In the genomic region with DNA sequence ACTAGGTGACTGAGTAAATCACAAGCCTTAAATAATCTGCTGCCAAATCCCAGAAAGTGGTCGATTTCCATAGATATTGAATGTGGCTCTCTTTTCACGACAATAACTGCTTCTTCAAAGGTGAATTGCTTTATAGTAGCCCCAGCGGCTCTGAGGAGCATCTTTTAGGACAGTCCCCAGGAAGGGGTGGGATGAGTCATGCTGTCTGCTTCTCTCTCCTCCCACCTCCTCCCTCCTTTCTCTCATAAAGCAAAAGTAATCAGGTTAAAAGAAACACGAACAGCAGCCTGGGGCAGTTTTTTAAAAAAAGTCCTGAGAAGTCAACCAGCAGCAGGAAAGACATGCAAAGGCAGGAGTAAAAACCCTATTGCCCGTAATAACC, we compare ENCODE assay signal across 7 cellular contexts. TPM values are rescaled to one million over a fixed set of nuclear protein-coding genes. Genes with fewer than 3 reads are reported as not detected.
DNase-seq lines count a peak whose midpoint lies in the region; ATAC-seq and FAIRE-seq lines count a peak whose summit lies in the region.

No MANE protein-coding gene starts in this region.

- H3K4me1 ChIP-seq in small intestine (ENCODE audit: control insufficient read depth in 2 of 2, insufficient read depth in 1 of 2, low read depth in 1 of 2, low read length in 1 of 2) = peaks cover 0 to 5% of the 10 kb centered on the region in 2 donors

- no peaks in the 10 kb centered on the region for H3K27me3 Mint-ChIP-seq in activated naive CD8-positive, alpha-beta T cell treated with anti-CD3 and anti-CD28 coated beads for 36 hours
- H3K27me3 Mint-ChIP-seq in stimulated activated memory B cell treated with anti-CD40 and anti-IgM and Interleukin-4, amounts not matched to agents 10 μg/mL and 1 μg/mL and 100 μg/mL, for 72 hours = peaks cover 9% of the 10 kb centered on the region

- intact Hi-C loops in left colon (cut with DNase I, micrococcal nuclease) = no loop called here

- no peak for FAIRE-seq in small intestine (lab: Jason Lieb, UNC)

- H3K4me3 Mint-ChIP-seq in activated naive CD8-positive, alpha-beta T cell treated with anti-CD3 and anti-CD28 coated beads for 36 hours = peak overlapping the region; percentile 84
- peak overlapping the region; percentile 11 for H3K4me3 Mint-ChIP-seq in stimulated activated memory B cell treated with anti-CD40 and anti-IgM and Interleukin-4, amounts not matched to agents 10 μg/mL and 1 μg/mL and 100 μg/mL, for 72 hours

- H3K4me1 Mint-ChIP-seq in activated naive CD8-positive, alpha-beta T cell treated with anti-CD3 and anti-CD28 coated beads for 36 hours = peaks cover 34% of the 10 kb centered on the region
- peaks cover 48% of the 10 kb centered on the region for H3K4me1 Mint-ChIP-seq in stimulated activated memory B cell treated with anti-CD40 and anti-IgM and Interleukin-4, amounts not matched to agents 10 μg/mL and 1 μg/mL and 100 μg/mL, for 72 hours

- H3K27ac Mint-ChIP-seq in activated naive CD8-positive, alpha-beta T cell treated with anti-CD3 and anti-CD28 coated beads for 36 hours = peak overlapping the region; percentile 92
- peak overlapping the region; percentile 87 for H3K27ac Mint-ChIP-seq in stimulated activated memory B cell treated with anti-CD40 and anti-IgM and Interleukin-4, amounts not matched to agents 10 μg/mL and 1 μg/mL and 100 μg/mL, for 72 hours

- 32 to 44% (median 33%) methylated on average over 5 of the region's 5 CpGs for WGBS in small intestine, 3 donors

- H3K36me3 Mint-ChIP-seq in activated naive CD8-positive, alpha-beta T cell treated with anti-CD3 and anti-CD28 coated beads for 36 hours = no peaks in the 10 kb centered on the region
- H3K36me3 Mint-ChIP-seq in stimulated activated memory B cell treated with anti-CD40 and anti-IgM and Interleukin-4, amounts not matched to agents 10 μg/mL and 1 μg/mL and 100 μg/mL, for 72 hours = no peaks in the 10 kb centered on the region

- H3K36me3 ChIP-seq in small intestine (ENCODE audit: control insufficient read depth in 2 of 2, insufficient read depth in 2 of 2, low read length in 2 of 2) = peaks cover 0 to 2% of the 10 kb centered on the region in 2 donors

- DNase-seq in RPMI7951 (ENCODE audit: low read depth) = peak; percentile 83
- peak; percentile 58 for DNase-seq in activated naive CD8-positive, alpha-beta T cell treated with anti-CD3 and anti-CD28 coated beads for 36 hours
- DNase-seq in left colon = no peak
- no peak for DNase-seq in small intestine

- ATAC-seq in GM21529 (IDR thresholded peaks at IDR 0.05; ENCODE audit: unreplicated experiment) = peak; percentile 40
- peak; percentile 22 for ATAC-seq in left colon
- peak; percentile 73 for ATAC-seq in stimulated activated memory B cell treated with anti-CD40 and anti-IgM and Interleukin-4, amounts not matched to agents 10 μg/mL and 1 μg/mL and 100 μg/mL, for 72 hours
- no peak for ATAC-seq in GM18861 (IDR thresholded peaks at IDR 0.05; ENCODE audit: unreplicated experiment)

- no peaks in the 10 kb centered on the region for H3K9me3 Mint-ChIP-seq in activated naive CD8-positive, alpha-beta T cell treated with anti-CD3 and anti-CD28 coated beads for 36 hours
- H3K9me3 Mint-ChIP-seq in stimulated activated memory B cell treated with anti-CD40 and anti-IgM and Interleukin-4, amounts not matched to agents 10 μg/mL and 1 μg/mL and 100 μg/mL, for 72 hours = no peaks in the 10 kb centered on the region

- H3K27me3 ChIP-seq in small intestine (ENCODE audit: control insufficient read depth in 2 of 2, insufficient read depth in 2 of 2, low read length in 2 of 2) = no peaks in the 10 kb centered on the region

- H3K4me3 ChIP-seq in small intestine (ENCODE audit: low read depth in 1 of 2, low read length in 2 of 2) = no peak overlapping the region

- peak overlapping the region in 1 of 2 donors; percentile 53 for H3K27ac ChIP-seq in small intestine (ENCODE audit: low read depth in 1 of 2, low read length in 1 of 2)

- no peaks in the 10 kb centered on the region for H3K9me3 ChIP-seq in small intestine (ENCODE audit: control insufficient read depth, low read depth)

RNA-seq across cellular contexts. Expression of gene KIAA0513, which starts 1.8 kb away (rescaled TPM):
- total RNA-seq in RPMI7951 (2014; rRNA removed; shearing (Covaris generic)) = 2.6 and 3.5 TPM in 2 replicates
- 1 to 10 TPM; 2.4 to 3.3 TPM for total RNA-seq in activated naive CD8-positive, alpha-beta T cell treated with anti-CD3 and anti-CD28 coated beads for 36 hours
- 10 to 100 TPM; 28.9 to 40.3 TPM for total RNA-seq in left colon
- polyA plus RNA-seq in small intestine = 1 to 10 TPM; 2.9 to 8.1 (median 4.6) TPM

RNA-seq across cellular contexts. Expression of gene ZDHHC7, which starts 18.1 kb away (rescaled TPM):
- total RNA-seq in RPMI7951 (2014; rRNA removed; shearing (Covaris generic)) = 41.7 and 46.4 TPM in 2 replicates
- 10 to 100 TPM; 27.4 to 30.0 TPM for total RNA-seq in activated naive CD8-positive, alpha-beta T cell treated with anti-CD3 and anti-CD28 coated beads for 36 hours
- 10 to 100 TPM; 73.9 to 76.9 TPM for total RNA-seq in left colon
- polyA plus RNA-seq in small intestine = 10 to 100 TPM; 16.5 to 30.4 (median 23.9) TPM

Comparison
In these comparisons a context has a peak if more than half of its experiments do, and no peak if none do; other contexts are left out.
1. DNase-seq: peak in RPMI7951 (single experiment) and activated naive CD8-positive, alpha-beta T cell treated with anti-CD3 and anti-CD28 coated beads for 36 hours (single experiment); none in left colon (0 of 2) and small intestine (single experiment).